In the genomic region with DNA sequence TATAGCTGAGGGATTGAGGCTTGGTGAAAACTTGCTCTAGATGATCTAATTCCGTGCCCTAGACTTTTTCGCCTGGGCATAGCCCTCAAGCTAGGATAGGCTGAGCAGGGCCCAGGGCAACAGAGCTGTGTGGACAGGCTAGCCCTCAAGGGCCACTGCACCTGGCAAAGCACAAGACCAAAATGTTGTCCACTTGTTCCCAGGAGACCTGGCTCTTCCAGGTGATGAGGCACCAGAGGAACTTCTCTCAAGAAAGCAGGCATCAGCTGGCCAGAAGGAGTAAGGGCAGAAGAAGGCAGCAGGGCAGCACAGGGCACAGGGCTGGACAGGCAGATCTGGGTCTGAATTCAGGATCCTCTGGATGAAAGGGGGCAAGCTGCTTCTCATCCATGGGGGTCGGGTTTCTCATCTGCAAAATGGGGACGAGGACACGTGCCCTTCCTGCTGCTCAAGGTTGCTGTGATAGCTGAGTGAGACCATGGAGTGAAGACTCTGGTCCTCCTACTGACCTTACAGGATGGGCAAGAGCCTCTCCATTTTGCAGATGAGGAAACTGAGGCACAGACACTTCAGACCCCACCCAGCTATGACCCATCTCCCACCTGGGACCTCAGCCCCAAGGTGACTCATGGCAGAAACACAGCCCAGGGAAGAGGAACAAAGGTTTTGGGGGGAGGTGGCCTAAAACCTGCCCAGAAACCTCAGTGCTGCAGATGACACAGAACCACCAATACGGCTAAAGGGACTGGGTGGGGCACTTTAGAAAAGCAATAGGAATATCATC, we compare ENCODE assay signal across 18 cellular contexts. TPM values are rescaled to one million over a fixed set of nuclear protein-coding genes. Genes with fewer than 3 reads are reported as not detected.
DNase-seq lines count a peak whose midpoint lies in the region; ATAC-seq and TF ChIP-seq lines count a peak whose summit lies in the region.
"Had no signal": no experiment of that assay in that cellular context is flagged by ENCODE, and none has a peak within 500 bp of the region (broad histone marks: within the 10 kb centered on the region; RNA-seq: fewer than 3 reads in every experiment).

No MANE protein-coding gene starts in this region.

- ATAC-seq in HG03439 (IDR thresholded peaks at IDR 0.05; ENCODE audit: unreplicated experiment), result no peak
- ATAC-seq: A549, K562 had no signal

- CTCF ChIA-PET in activated CD4-positive, alpha-beta memory T cell treated with anti-CD3 and anti-CD28 coated beads for 36 hours (lab: Charles Lee), result interaction anchor here (0.6 to 22.0 kb wide), 45 partner anchors 8 to 267 kb away, joined by 3 to 1143 read pairs (median 4); partner anchors contain the start of genes SYT13 and TP53I11

- H3K27ac Mint-ChIP-seq in activated CD4-positive, alpha-beta memory T cell treated with anti-CD3 and anti-CD28 coated beads for 36 hours, result no peak overlapping the region
- H3K27ac Mint-ChIP-seq in type B pancreatic cell, result no peak overlapping the region

- no peak overlapping the region for H3K4me3 Mint-ChIP-seq in activated CD4-positive, alpha-beta memory T cell treated with anti-CD3 and anti-CD28 coated beads for 36 hours
- H3K4me3 Mint-ChIP-seq in type B pancreatic cell, result no peak overlapping the region
- H3K4me3 Mint-ChIP-seq: CD4-positive, CD25-positive, alpha-beta regulatory T cell had no signal

- peaks cover 3% of the 10 kb centered on the region for H3K27me3 Mint-ChIP-seq in activated CD4-positive, alpha-beta memory T cell treated with anti-CD3 and anti-CD28 coated beads for 36 hours
- H3K27me3 Mint-ChIP-seq in type B pancreatic cell, result peaks cover 30% of the 10 kb centered on the region

- POLR2A ChIA-PET in activated CD4-positive, alpha-beta memory T cell treated with anti-CD3 and anti-CD28 coated beads for 36 hours (lab: Charles Lee), result interaction anchor here (2.2 kb wide), 1 partner anchor 168 kb away, joined by 6 read pairs; no protein-coding TSS in a partner anchor

- peaks cover 12% of the 10 kb centered on the region for H3K4me1 Mint-ChIP-seq in activated CD4-positive, alpha-beta memory T cell treated with anti-CD3 and anti-CD28 coated beads for 36 hours (ENCODE audit: low read depth)
- no peaks in the 10 kb centered on the region for H3K4me1 Mint-ChIP-seq in type B pancreatic cell (ENCODE audit: unreplicated experiment)

- intact Hi-C loops in activated CD4-positive, alpha-beta memory T cell treated with anti-CD3 and anti-CD28 coated beads for 36 hours (cut with micrococcal nuclease), result loop anchor here (5.0 to 10.0 kb wide), 2 partner anchors 152 to 549 kb away; partner anchors contain the start of gene TP53I11

- no peaks in the 10 kb centered on the region for H3K9me3 Mint-ChIP-seq in activated CD4-positive, alpha-beta memory T cell treated with anti-CD3 and anti-CD28 coated beads for 36 hours
- no peaks in the 10 kb centered on the region for H3K9me3 Mint-ChIP-seq in type B pancreatic cell
- H3K9me3 Mint-ChIP-seq: CD4-positive, CD25-positive, alpha-beta regulatory T cell had no signal

- TF ChIP-seq CTCF in type B pancreatic cell (conservative IDR thresholded peaks at IDR 0.05), result no peak

- H3K36me3 Mint-ChIP-seq in activated CD4-positive, alpha-beta memory T cell treated with anti-CD3 and anti-CD28 coated beads for 36 hours, result no peaks in the 10 kb centered on the region
- no peaks in the 10 kb centered on the region for H3K36me3 Mint-ChIP-seq in type B pancreatic cell
- H3K36me3 Mint-ChIP-seq: CD4-positive, CD25-positive, alpha-beta regulatory T cell had no signal

- peak; percentile 56 for DNase-seq in activated CD8-positive, alpha-beta memory T cell treated with anti-CD3 and anti-CD28 coated beads for 24 hours
- no peak for DNase-seq in activated CD8-positive, alpha-beta memory T cell treated with anti-CD3 and anti-CD28 coated beads, Interleukin-2, amount 50 U/mL, for 4 hours
- peak; percentile 7 for DNase-seq in activated CD4-positive, alpha-beta memory T cell treated with anti-CD3 and anti-CD28 coated beads for 36 hours
- DNase-seq in islet precursor cell (peak; percentile 32), type B pancreatic cell (ENCODE audit: extremely low spot score, unreplicated experiment) (peak; percentile 48), DMS53 (lab: John Stamatoyannopoulos, UW) (no peak), AG08396 (ENCODE audit: low spot score) (no peak)
- DNase-seq: CD4-positive, CD25-positive, alpha-beta regulatory T cell; DMS79; GM23248; NCI-H1048; NCI-H146; NCI-H226; NCI-H526; OCI-M1 had no signal

RNA-seq across cellular contexts. Expression of gene PRDM11, which starts 42.2 kb away (rescaled TPM):
- 1 to 10 TPM; 1.1 to 1.2 TPM for total RNA-seq in activated CD4-positive, alpha-beta memory T cell treated with anti-CD3 and anti-CD28 coated beads for 36 hours
- 13.6 and 24.0 TPM in 2 replicates for total RNA-seq in type B pancreatic cell (ENCODE audit: low replicate concordance)

Comparison
In these comparisons a context has a peak if more than half of its experiments do, and no peak if none do; other contexts are left out.
1. DNase-seq: peak in activated CD8-positive, alpha-beta memory T cell treated with anti-CD3 and anti-CD28 coated beads for 24 hours (single experiment), activated CD4-positive, alpha-beta memory T cell treated with anti-CD3 and anti-CD28 coated beads for 36 hours (single experiment), islet precursor cell (single experiment) and type B pancreatic cell (single experiment); none in activated CD8-positive, alpha-beta memory T cell treated with anti-CD3 and anti-CD28 coated beads, Interleukin-2, amount 50 U/mL, for 4 hours (single experiment), DMS53 (single experiment) and AG08396 (single experiment).